ENCODE assay signal across 1 cellular context in genomic region chr4:158722917-158723793, GRCh38.
TF ChIP-seq lines count a peak whose summit lies in the region.

PPID (minus strand) TSS chr4:158723396; CDS start chr4:158723288, 108 bp downstream.

TF ChIP-seq in K562, 482 proteins besides CTCF, POLR2A, EP300 and RAD21 (continued from another document and continues in another):
- TF ChIP-seq ZEB2 (IDR thresholded peaks at IDR 0.05) (0 out of 2 replicates have a peak, but pooled peaks have one; percentile 15), SAP30 (IDR thresholded peaks at IDR 0.05; ENCODE audit: borderline replicate concordance, insufficient read depth, low read depth, low read length, poor library complexity, severe bottlenecking) (peak; percentile 95), TBP (optimal IDR thresholded peaks at IDR 0.05; ENCODE audit: low read depth, low read length) (peak; percentile 81), PHB (CRISPR knock-in tag; IDR thresholded peaks at IDR 0.05) (0 out of 2 replicates have a peak, but pooled peaks have one; percentile 28), ASH1L (IDR thresholded peaks at IDR 0.05; ENCODE audit: borderline replicate concordance, low read depth, partially characterized antibody) (peak; percentile 45), SMARCA5 (IDR thresholded peaks at IDR 0.05) (no peak), MXI1 (IDR thresholded peaks at IDR 0.05; ENCODE audit: low read depth, low read length) (0 out of 2 replicates have a peak, but pooled peaks have one; percentile 59), MYNN (IDR thresholded peaks at IDR 0.05) (0 out of 2 replicates have a peak, but pooled peaks have one; percentile 46), MYNN (CRISPR knock-in tag; IDR thresholded peaks at IDR 0.05) (no peak), HCFC1 (IDR thresholded peaks at IDR 0.05; ENCODE audit: low read depth, low read length) (peak; percentile 72), GABPB1 (CRISPR knock-in tag; IDR thresholded peaks at IDR 0.05) (peak; percentile 94), ELF1 (tag; IDR thresholded peaks at IDR 0.05) (peak; percentile 95), HMGN3 (IDR thresholded peaks at IDR 0.05; ENCODE audit: borderline replicate concordance, extremely low read depth, insufficient read length, low read depth, low read length) (peak; percentile 36), TARDBP (IDR thresholded peaks at IDR 0.05) (no peak), NR2C2 (CRISPR knock-in tag; IDR thresholded peaks at IDR 0.05) (peak; percentile 36; the same call in 1 of the 2 replicates), NR2C2 (tag; IDR thresholded peaks at IDR 0.05) (peak; percentile 57), MTA2 (IDR thresholded peaks at IDR 0.05; ENCODE audit: low read depth) (no peak), ATF1 (CRISPR knock-in tag; IDR thresholded peaks at IDR 0.05) (no peak), ATF1 (tag; IDR thresholded peaks at IDR 0.05) (peak; percentile 68), NR1H2 (CRISPR knock-in tag; IDR thresholded peaks at IDR 0.05) (0 out of 2 replicates have a peak, but pooled peaks have one; percentile 22), SMAD3 (CRISPR knock-in tag; conservative IDR thresholded peaks at IDR 0.05) (0 out of 2 replicates have a peak, but pooled peaks have one; percentile 11), MIER1 (IDR thresholded peaks at IDR 0.05; ENCODE audit: low read depth) (no peak), CCNT2 (IDR thresholded peaks at IDR 0.05; ENCODE audit: borderline replicate concordance, extremely low read depth, insufficient read length, low read depth, low read length) (peak; percentile 75), NCOR1 (IDR thresholded peaks at IDR 0.05) (no peak), ZNF12 (CRISPR knock-in tag; IDR thresholded peaks at IDR 0.05) (no peak; the same call in 1 of the 2 replicates), SREBF2 (CRISPR knock-in tag; IDR thresholded peaks at IDR 0.05) (no peak), KLF1 (tag; IDR thresholded peaks at IDR 0.05) (peak; percentile 92), DIDO1 (tag; IDR thresholded peaks at IDR 0.05; ENCODE audit: low read depth) (peak; percentile 63; the same call in 1 of the 2 replicates), MED1 (CRISPR knock-in tag; IDR thresholded peaks at IDR 0.05; ENCODE audit: borderline replicate concordance) (no peak), ZNF586 (CRISPR knock-in tag; conservative IDR thresholded peaks at IDR 0.05) (no peak), SAFB (IDR thresholded peaks at IDR 0.05; ENCODE audit: borderline replicate concordance, low read depth, low read length) (no peak), TCF3 (CRISPR knock-in tag; IDR thresholded peaks at IDR 0.05) (no peak; the same call in 1 of the 2 replicates), NFE2 (IDR thresholded peaks at IDR 0.05; ENCODE audit: low read depth) (no peak), KLF13 (tag; IDR thresholded peaks at IDR 0.05; ENCODE audit: borderline replicate concordance, low read depth) (no peak), MAFG (tag; conservative IDR thresholded peaks at IDR 0.05) (no peak), HDAC2 (IDR thresholded peaks at IDR 0.05) (0 out of 2 replicates have a peak, but pooled peaks have one; percentile 47), SMARCA4 (IDR thresholded peaks at IDR 0.05) (no peak), MAFK (IDR thresholded peaks at IDR 0.05; ENCODE audit: low read length) (no peak), NRF1 (conservative IDR thresholded peaks at IDR 0.05 in 1 of 2, IDR thresholded peaks at IDR 0.05 in 1 of 2) (peak; percentile 57 to 63), DNMT1 (IDR thresholded peaks at IDR 0.05) (no peak)
- TF ChIP-seq, protein P1, sequence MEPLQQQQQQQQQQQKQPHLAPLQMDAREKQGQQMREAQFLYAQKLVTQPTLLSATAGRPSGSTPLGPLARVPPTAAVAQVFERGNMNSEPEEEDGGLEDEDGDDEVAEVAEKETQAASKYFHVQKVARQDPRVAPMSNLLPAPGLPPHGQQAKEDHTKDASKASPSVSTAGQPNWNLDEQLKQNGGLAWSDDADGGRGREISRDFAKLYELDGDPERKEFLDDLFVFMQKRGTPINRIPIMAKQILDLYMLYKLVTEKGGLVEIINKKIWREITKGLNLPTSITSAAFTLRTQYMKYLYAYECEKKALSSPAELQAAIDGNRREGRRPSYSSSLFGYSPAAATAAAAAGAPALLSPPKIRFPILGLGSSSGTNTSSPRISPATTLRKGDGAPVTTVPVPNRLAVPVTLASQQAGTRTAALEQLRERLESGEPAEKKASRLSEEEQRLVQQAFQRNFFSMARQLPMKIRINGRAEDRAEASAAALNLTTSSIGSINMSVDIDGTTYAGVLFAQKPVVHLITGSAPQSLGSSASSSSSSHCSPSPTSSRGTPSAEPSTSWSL (CRISPR knock-in tag; IDR thresholded peaks at IDR 0.05; ENCODE audit: borderline replicate concordance): no peak
- TF ChIP-seq, protein P2, sequence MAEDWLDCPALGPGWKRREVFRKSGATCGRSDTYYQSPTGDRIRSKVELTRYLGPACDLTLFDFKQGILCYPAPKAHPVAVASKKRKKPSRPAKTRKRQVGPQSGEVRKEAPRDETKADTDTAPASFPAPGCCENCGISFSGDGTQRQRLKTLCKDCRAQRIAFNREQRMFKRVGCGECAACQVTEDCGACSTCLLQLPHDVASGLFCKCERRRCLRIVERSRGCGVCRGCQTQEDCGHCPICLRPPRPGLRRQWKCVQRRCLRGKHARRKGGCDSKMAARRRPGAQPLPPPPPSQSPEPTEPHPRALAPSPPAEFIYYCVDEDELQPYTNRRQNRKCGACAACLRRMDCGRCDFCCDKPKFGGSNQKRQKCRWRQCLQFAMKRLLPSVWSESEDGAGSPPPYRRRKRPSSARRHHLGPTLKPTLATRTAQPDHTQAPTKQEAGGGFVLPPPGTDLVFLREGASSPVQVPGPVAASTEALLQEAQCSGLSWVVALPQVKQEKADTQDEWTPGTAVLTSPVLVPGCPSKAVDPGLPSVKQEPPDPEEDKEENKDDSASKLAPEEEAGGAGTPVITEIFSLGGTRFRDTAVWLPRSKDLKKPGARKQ (CRISPR knock-in tag; IDR thresholded peaks at IDR 0.05): no peak
- TF ChIP-seq, protein P3, sequence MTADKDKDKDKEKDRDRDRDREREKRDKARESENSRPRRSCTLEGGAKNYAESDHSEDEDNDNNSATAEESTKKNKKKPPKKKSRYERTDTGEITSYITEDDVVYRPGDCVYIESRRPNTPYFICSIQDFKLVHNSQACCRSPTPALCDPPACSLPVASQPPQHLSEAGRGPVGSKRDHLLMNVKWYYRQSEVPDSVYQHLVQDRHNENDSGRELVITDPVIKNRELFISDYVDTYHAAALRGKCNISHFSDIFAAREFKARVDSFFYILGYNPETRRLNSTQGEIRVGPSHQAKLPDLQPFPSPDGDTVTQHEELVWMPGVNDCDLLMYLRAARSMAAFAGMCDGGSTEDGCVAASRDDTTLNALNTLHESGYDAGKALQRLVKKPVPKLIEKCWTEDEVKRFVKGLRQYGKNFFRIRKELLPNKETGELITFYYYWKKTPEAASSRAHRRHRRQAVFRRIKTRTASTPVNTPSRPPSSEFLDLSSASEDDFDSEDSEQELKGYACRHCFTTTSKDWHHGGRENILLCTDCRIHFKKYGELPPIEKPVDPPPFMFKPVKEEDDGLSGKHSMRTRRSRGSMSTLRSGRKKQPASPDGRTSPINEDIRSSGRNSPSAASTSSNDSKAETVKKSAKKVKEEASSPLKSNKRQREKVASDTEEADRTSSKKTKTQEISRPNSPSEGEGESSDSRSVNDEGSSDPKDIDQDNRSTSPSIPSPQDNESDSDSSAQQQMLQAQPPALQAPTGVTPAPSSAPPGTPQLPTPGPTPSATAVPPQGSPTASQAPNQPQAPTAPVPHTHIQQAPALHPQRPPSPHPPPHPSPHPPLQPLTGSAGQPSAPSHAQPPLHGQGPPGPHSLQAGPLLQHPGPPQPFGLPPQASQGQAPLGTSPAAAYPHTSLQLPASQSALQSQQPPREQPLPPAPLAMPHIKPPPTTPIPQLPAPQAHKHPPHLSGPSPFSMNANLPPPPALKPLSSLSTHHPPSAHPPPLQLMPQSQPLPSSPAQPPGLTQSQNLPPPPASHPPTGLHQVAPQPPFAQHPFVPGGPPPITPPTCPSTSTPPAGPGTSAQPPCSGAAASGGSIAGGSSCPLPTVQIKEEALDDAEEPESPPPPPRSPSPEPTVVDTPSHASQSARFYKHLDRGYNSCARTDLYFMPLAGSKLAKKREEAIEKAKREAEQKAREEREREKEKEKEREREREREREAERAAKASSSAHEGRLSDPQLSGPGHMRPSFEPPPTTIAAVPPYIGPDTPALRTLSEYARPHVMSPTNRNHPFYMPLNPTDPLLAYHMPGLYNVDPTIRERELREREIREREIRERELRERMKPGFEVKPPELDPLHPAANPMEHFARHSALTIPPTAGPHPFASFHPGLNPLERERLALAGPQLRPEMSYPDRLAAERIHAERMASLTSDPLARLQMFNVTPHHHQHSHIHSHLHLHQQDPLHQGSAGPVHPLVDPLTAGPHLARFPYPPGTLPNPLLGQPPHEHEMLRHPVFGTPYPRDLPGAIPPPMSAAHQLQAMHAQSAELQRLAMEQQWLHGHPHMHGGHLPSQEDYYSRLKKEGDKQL (CRISPR knock-in tag; IDR thresholded peaks at IDR 0.05; ENCODE audit: borderline replicate concordance): peak; percentile 69; the same call in 1 of the 2 replicates
- TF ChIP-seq, protein P4, sequence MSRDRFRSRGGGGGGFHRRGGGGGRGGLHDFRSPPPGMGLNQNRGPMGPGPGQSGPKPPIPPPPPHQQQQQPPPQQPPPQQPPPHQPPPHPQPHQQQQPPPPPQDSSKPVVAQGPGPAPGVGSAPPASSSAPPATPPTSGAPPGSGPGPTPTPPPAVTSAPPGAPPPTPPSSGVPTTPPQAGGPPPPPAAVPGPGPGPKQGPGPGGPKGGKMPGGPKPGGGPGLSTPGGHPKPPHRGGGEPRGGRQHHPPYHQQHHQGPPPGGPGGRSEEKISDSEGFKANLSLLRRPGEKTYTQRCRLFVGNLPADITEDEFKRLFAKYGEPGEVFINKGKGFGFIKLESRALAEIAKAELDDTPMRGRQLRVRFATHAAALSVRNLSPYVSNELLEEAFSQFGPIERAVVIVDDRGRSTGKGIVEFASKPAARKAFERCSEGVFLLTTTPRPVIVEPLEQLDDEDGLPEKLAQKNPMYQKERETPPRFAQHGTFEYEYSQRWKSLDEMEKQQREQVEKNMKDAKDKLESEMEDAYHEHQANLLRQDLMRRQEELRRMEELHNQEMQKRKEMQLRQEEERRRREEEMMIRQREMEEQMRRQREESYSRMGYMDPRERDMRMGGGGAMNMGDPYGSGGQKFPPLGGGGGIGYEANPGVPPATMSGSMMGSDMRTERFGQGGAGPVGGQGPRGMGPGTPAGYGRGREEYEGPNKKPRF (IDR thresholded peaks at IDR 0.05; ENCODE audit: low read depth, low read length): no peak
- TF ChIP-seq, protein P5, sequence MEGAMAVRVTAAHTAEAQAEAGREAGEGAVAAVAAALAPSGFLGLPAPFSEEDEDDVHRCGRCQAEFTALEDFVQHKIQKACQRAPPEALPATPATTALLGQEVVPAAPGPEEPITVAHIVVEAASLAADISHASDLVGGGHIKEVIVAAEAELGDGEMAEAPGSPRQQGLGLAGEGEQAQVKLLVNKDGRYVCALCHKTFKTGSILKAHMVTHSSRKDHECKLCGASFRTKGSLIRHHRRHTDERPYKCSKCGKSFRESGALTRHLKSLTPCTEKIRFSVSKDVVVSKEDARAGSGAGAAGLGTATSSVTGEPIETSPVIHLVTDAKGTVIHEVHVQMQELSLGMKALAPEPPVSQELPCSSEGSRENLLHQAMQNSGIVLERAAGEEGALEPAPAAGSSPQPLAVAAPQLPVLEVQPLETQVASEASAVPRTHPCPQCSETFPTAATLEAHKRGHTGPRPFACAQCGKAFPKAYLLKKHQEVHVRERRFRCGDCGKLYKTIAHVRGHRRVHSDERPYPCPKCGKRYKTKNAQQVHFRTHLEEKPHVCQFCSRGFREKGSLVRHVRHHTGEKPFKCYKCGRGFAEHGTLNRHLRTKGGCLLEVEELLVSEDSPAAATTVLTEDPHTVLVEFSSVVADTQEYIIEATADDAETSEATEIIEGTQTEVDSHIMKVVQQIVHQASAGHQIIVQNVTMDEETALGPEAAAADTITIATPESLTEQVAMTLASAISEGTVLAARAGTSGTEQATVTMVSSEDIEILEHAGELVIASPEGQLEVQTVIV (CRISPR knock-in tag; IDR thresholded peaks at IDR 0.05; ENCODE audit: borderline replicate concordance): no peak
- TF ChIP-seq, protein P6, sequence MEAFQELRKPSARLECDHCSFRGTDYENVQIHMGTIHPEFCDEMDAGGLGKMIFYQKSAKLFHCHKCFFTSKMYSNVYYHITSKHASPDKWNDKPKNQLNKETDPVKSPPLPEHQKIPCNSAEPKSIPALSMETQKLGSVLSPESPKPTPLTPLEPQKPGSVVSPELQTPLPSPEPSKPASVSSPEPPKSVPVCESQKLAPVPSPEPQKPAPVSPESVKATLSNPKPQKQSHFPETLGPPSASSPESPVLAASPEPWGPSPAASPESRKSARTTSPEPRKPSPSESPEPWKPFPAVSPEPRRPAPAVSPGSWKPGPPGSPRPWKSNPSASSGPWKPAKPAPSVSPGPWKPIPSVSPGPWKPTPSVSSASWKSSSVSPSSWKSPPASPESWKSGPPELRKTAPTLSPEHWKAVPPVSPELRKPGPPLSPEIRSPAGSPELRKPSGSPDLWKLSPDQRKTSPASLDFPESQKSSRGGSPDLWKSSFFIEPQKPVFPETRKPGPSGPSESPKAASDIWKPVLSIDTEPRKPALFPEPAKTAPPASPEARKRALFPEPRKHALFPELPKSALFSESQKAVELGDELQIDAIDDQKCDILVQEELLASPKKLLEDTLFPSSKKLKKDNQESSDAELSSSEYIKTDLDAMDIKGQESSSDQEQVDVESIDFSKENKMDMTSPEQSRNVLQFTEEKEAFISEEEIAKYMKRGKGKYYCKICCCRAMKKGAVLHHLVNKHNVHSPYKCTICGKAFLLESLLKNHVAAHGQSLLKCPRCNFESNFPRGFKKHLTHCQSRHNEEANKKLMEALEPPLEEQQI (IDR thresholded peaks at IDR 0.05): no peak
- TF ChIP-seq, protein P7, sequence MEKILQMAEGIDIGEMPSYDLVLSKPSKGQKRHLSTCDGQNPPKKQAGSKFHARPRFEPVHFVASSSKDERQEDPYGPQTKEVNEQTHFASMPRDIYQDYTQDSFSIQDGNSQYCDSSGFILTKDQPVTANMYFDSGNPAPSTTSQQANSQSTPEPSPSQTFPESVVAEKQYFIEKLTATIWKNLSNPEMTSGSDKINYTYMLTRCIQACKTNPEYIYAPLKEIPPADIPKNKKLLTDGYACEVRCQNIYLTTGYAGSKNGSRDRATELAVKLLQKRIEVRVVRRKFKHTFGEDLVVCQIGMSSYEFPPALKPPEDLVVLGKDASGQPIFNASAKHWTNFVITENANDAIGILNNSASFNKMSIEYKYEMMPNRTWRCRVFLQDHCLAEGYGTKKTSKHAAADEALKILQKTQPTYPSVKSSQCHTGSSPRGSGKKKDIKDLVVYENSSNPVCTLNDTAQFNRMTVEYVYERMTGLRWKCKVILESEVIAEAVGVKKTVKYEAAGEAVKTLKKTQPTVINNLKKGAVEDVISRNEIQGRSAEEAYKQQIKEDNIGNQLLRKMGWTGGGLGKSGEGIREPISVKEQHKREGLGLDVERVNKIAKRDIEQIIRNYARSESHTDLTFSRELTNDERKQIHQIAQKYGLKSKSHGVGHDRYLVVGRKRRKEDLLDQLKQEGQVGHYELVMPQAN (IDR thresholded peaks at IDR 0.05; ENCODE audit: borderline replicate concordance): peak; percentile 80
- TF ChIP-seq, protein P8, sequence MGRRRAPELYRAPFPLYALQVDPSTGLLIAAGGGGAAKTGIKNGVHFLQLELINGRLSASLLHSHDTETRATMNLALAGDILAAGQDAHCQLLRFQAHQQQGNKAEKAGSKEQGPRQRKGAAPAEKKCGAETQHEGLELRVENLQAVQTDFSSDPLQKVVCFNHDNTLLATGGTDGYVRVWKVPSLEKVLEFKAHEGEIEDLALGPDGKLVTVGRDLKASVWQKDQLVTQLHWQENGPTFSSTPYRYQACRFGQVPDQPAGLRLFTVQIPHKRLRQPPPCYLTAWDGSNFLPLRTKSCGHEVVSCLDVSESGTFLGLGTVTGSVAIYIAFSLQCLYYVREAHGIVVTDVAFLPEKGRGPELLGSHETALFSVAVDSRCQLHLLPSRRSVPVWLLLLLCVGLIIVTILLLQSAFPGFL (CRISPR knock-in tag; IDR thresholded peaks at IDR 0.05): no peak
